38 cellular contexts compared by ENCODE assay signal in the genomic region with DNA sequence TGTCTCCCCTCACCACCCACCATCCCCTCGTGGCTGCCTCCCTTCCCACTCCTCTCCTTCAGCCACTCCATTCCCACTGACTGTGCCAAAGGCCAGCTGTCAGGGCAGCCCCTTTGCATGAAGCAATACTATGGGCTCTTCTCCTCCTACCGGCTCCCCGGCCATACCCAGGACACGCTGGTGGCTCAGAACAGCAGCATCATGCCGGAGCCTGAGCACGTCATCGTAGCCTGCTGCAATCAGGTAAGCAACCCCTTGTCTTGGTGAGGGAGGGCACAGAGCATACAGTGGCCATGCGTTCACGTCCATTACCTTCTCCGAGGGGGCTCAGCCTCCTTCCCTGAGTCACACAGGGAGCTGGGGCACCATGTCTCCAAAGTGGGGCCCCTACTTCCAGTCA. TPM values are rescaled to one million over a fixed set of nuclear protein-coding genes. Genes with fewer than 3 reads are reported as not detected.
"Had no signal": no experiment of that assay in that cellular context is flagged by ENCODE, and none has a peak within 500 bp of the region (broad histone marks: within the 10 kb centered on the region; RNA-seq: fewer than 3 reads in every experiment).

No MANE protein-coding gene starts in this region.

- H3K9me3 Mint-ChIP-seq: activated CD4-positive, alpha-beta memory T cell treated with anti-CD3 and anti-CD28 coated beads, Interleukin-2, amount 10 ng/mL, durations not matched to agents 7 days and 5 days; activated CD4-positive, alpha-beta T cell treated with anti-CD3 and anti-CD28 coated beads, Interleukin-2, amount 10 ng/mL, durations not matched to agents 24 days and 14 days; activated naive CD4-positive, alpha-beta T cell treated with anti-CD3 and anti-CD28 coated beads, Interleukin-2, amount 50 U/mL, for 72 hours; activated T-cell treated with anti-CD3 and anti-CD28 coated beads, Interleukin-2, amount 50 U/mL, for 24 hours; effector memory CD8-positive, alpha-beta T cell; stimulated activated naive CD8-positive, alpha-beta T cell treated with anti-CD3 and anti-CD28 coated beads, Interleukin-15, amount 100 ng/mL, for 72 hours had no signal

- H3K9me3 ChIP-seq: body of pancreas, gastroesophageal sphincter, sigmoid colon, thyroid gland, upper lobe of left lung had no signal

- H3K36me3 ChIP-seq: cardiac muscle cell, gastroesophageal sphincter, sigmoid colon, thyroid gland, upper lobe of left lung had no signal

- H3K4me1 ChIP-seq: body of pancreas, gastroesophageal sphincter, parathyroid adenoma, sigmoid colon, thyroid gland, upper lobe of left lung had no signal

- H3K27me3 Mint-ChIP-seq: activated CD4-positive, alpha-beta T cell treated with anti-CD3 and anti-CD28 coated beads, Interleukin-2, amount 10 ng/mL, durations not matched to agents 24 days and 14 days had no signal

- H3K4me1 Mint-ChIP-seq: activated CD4-positive, alpha-beta memory T cell treated with anti-CD3 and anti-CD28 coated beads, Interleukin-2, amount 10 ng/mL, durations not matched to agents 7 days and 5 days; activated CD4-positive, alpha-beta T cell treated with anti-CD3 and anti-CD28 coated beads, Interleukin-2, amount 10 ng/mL, durations not matched to agents 24 days and 14 days; naive B cell; stimulated activated memory B cell treated with anti-CD40 and anti-IgM and Interleukin-4, amounts not matched to agents 10 μg/mL and 1 μg/mL and 100 μg/mL, for 72 hours; stimulated activated naive CD8-positive, alpha-beta T cell treated with anti-CD3 and anti-CD28 coated beads, Interleukin-15, amount 100 ng/mL, for 72 hours had no signal

- H3K4me3 Mint-ChIP-seq: activated CD4-positive, alpha-beta memory T cell treated with anti-CD3 and anti-CD28 coated beads, Interleukin-2, amount 10 ng/mL, durations not matched to agents 7 days and 5 days; activated CD4-positive, alpha-beta T cell treated with anti-CD3 and anti-CD28 coated beads, Interleukin-2, amount 10 ng/mL, durations not matched to agents 24 days and 14 days; activated T-cell treated with anti-CD3 and anti-CD28 coated beads, Interleukin-2, amount 50 U/mL, for 24 hours; effector memory CD8-positive, alpha-beta T cell; naive B cell; stimulated activated memory B cell treated with anti-CD40 and anti-IgM and Interleukin-4, amounts not matched to agents 10 μg/mL and 1 μg/mL and 100 μg/mL, for 72 hours; stimulated activated naive CD8-positive, alpha-beta T cell treated with anti-CD3 and anti-CD28 coated beads, Interleukin-15, amount 100 ng/mL, for 72 hours had no signal

- H3K27ac Mint-ChIP-seq: activated CD4-positive, alpha-beta memory T cell treated with anti-CD3 and anti-CD28 coated beads, Interleukin-2, amount 10 ng/mL, durations not matched to agents 7 days and 5 days; activated CD4-positive, alpha-beta T cell treated with anti-CD3 and anti-CD28 coated beads, Interleukin-2, amount 10 ng/mL, durations not matched to agents 24 days and 14 days; activated T-cell treated with anti-CD3 and anti-CD28 coated beads, Interleukin-2, amount 50 U/mL, for 24 hours; effector memory CD8-positive, alpha-beta T cell; naive B cell; stimulated activated memory B cell treated with anti-CD40 and anti-IgM and Interleukin-4, amounts not matched to agents 10 μg/mL and 1 μg/mL and 100 μg/mL, for 72 hours; stimulated activated naive CD8-positive, alpha-beta T cell treated with anti-CD3 and anti-CD28 coated beads, Interleukin-15, amount 100 ng/mL, for 72 hours had no signal

- H3K4me3 ChIP-seq: body of pancreas, cardiac muscle cell, gastroesophageal sphincter, hepatocyte, sigmoid colon, thyroid gland, upper lobe of left lung had no signal

- DNase-seq: activated CD4-positive, alpha-beta memory T cell treated with anti-CD3 and anti-CD28 coated beads, Interleukin-2, amount 10 ng/mL, durations not matched to agents 7 days and 5 days; activated CD4-positive, alpha-beta T cell treated with anti-CD3 and anti-CD28 coated beads, Interleukin-2, amount 10 ng/mL, durations not matched to agents 24 days and 14 days; activated CD8-positive, alpha-beta memory T cell treated with anti-CD3 and anti-CD28 coated beads, Interleukin-2, amount 50 U/mL, for 48 hours; activated T-cell treated with anti-CD3 and anti-CD28 coated beads, Interleukin-2, amount 50 U/mL, for 24 hours; anterior cingulate cortex; body of pancreas; cortex of kidney; effector memory CD8-positive, alpha-beta T cell; left cardiac atrium; left ventricle myocardium superior; naive B cell; nucleus accumbens; small intestine; stimulated activated CD4-positive, alpha-beta T cell treated with anti-CD3 and anti-CD28 coated beads, Interleukin-1b, Interleukin-23, amount 100 ng/mL, for 48 hours; stimulated activated CD4-positive, alpha-beta T cell treated with anti-CD3 and anti-CD28 coated beads, Interleukin-4, amount 100 ng/mL, for 4 hours; stimulated activated CD8-positive, alpha-beta memory T cell treated with anti-CD3 and anti-CD28 coated beads, Interleukin-4, amount 100 ng/mL, for 48 hours; stimulated activated naive CD8-positive, alpha-beta T cell treated with anti-CD3 and anti-CD28 coated beads, Interleukin-15, amount 100 ng/mL, for 72 hours; substantia nigra; thyroid gland had no signal

- H3K27ac ChIP-seq: body of pancreas, cardiac muscle cell, gastroesophageal sphincter, hepatocyte, parathyroid adenoma, sigmoid colon, thyroid gland, upper lobe of left lung, VCaP had no signal

- H3K36me3 Mint-ChIP-seq: activated naive CD4-positive, alpha-beta T cell treated with anti-CD3 and anti-CD28 coated beads, Interleukin-2, amount 50 U/mL, for 72 hours; naive B cell; stimulated activated memory B cell treated with anti-CD40 and anti-IgM and Interleukin-4, amounts not matched to agents 10 μg/mL and 1 μg/mL and 100 μg/mL, for 72 hours had no signal

- ATAC-seq: activated CD4-positive, CD25-positive, alpha-beta regulatory T cell treated with anti-CD3 and anti-CD28 coated beads, Interleukin-2, amount 50 U/mL, for 24 hours; activated naive CD4-positive, alpha-beta T cell treated with anti-CD3 and anti-CD28 coated beads, Interleukin-2, amount 50 U/mL, for 72 hours; body of pancreas; effector memory CD8-positive, alpha-beta T cell; gastroesophageal sphincter; left cardiac atrium; left ventricle myocardium superior; stimulated activated memory B cell treated with anti-CD40 and anti-IgM and Interleukin-4, amounts not matched to agents 10 μg/mL and 1 μg/mL and 100 μg/mL, for 72 hours; stimulated activated naive CD8-positive, alpha-beta T cell treated with anti-CD3 and anti-CD28 coated beads, Interleukin-15, amount 100 ng/mL, for 72 hours had no signal

- H3K27me3 ChIP-seq: body of pancreas, hepatocyte, sigmoid colon, thyroid gland, upper lobe of left lung had no signal

RNA-seq across cellular contexts. Expression of a gene that starts 11.6 kb away (rescaled TPM):
- total RNA-seq: activated CD4-positive, alpha-beta memory T cell treated with anti-CD3 and anti-CD28 coated beads, Interleukin-2, amount 10 ng/mL, durations not matched to agents 7 days and 5 days; activated CD4-positive, alpha-beta T cell treated with anti-CD3 and anti-CD28 coated beads, Interleukin-2, amount 10 ng/mL, durations not matched to agents 24 days and 14 days; activated naive CD4-positive, alpha-beta T cell treated with anti-CD3 and anti-CD28 coated beads, Interleukin-2, amount 50 U/mL, for 72 hours; cardiac muscle cell; endothelial cell of umbilical vein; fibroblast of lung; fibroblast of villous mesenchyme; left cardiac atrium; left ventricle myocardium superior; lung microvascular endothelial cell; T-helper 1 cell treated with Interleukin-12 subunit alpha and Interleukin-12 subunit beta and Interleukin-4 antibody, amounts not matched to agents 30 ng/mL and 1 ng/mL, for 36 hours; thyroid gland; upper lobe of left lung had no signal
- polyA plus RNA-seq: adipose tissue, cardiac muscle cell, endothelial cell of umbilical vein, esophagus, fibroblast of lung, hepatocyte, keratinocyte, neural cell had no signal

RNA-seq across cellular contexts. Expression of a gene that starts 15.3 kb away (rescaled TPM):
- total RNA-seq: activated CD4-positive, alpha-beta memory T cell treated with anti-CD3 and anti-CD28 coated beads, Interleukin-2, amount 10 ng/mL, durations not matched to agents 7 days and 5 days; activated CD4-positive, alpha-beta T cell treated with anti-CD3 and anti-CD28 coated beads, Interleukin-2, amount 10 ng/mL, durations not matched to agents 24 days and 14 days; activated naive CD4-positive, alpha-beta T cell treated with anti-CD3 and anti-CD28 coated beads, Interleukin-2, amount 50 U/mL, for 72 hours; body of pancreas; cardiac muscle cell; endothelial cell of umbilical vein; fibroblast of lung; left cardiac atrium; left ventricle myocardium superior; lung microvascular endothelial cell; T-helper 1 cell treated with Interleukin-12 subunit alpha and Interleukin-12 subunit beta and Interleukin-4 antibody, amounts not matched to agents 30 ng/mL and 1 ng/mL, for 36 hours; thyroid gland; upper lobe of left lung had no signal
- polyA plus RNA-seq: cardiac muscle cell, endothelial cell of umbilical vein, esophagus, fibroblast of lung, keratinocyte, neural cell had no signal

RNA-seq across cellular contexts. Expression of a gene that starts 54.0 kb away (rescaled TPM):
- total RNA-seq: activated CD4-positive, alpha-beta memory T cell treated with anti-CD3 and anti-CD28 coated beads, Interleukin-2, amount 10 ng/mL, durations not matched to agents 7 days and 5 days; activated CD4-positive, alpha-beta T cell treated with anti-CD3 and anti-CD28 coated beads, Interleukin-2, amount 10 ng/mL, durations not matched to agents 24 days and 14 days; activated naive CD4-positive, alpha-beta T cell treated with anti-CD3 and anti-CD28 coated beads, Interleukin-2, amount 50 U/mL, for 72 hours; body of pancreas; cardiac muscle cell; endothelial cell of umbilical vein; fibroblast of lung; fibroblast of villous mesenchyme; gastroesophageal sphincter; hepatocyte; left cardiac atrium; left ventricle myocardium superior; lung microvascular endothelial cell; sigmoid colon; T-helper 1 cell treated with Interleukin-12 subunit alpha and Interleukin-12 subunit beta and Interleukin-4 antibody, amounts not matched to agents 30 ng/mL and 1 ng/mL, for 36 hours; thyroid gland; upper lobe of left lung had no signal
- polyA plus RNA-seq: adipose tissue, cardiac muscle cell, endothelial cell of umbilical vein, esophagus, fibroblast of lung, hepatocyte, keratinocyte, neural cell, sigmoid colon, small intestine had no signal
